In genomic region chr1:214808845-214809460, GRCh38 we compare ENCODE assay signal across 11 cellular contexts.
A peak's percentile ranks its signal among the peaks of the same experiment; 100 is the strongest.
DNase-seq lines count a peak whose midpoint lies in the region; ATAC-seq and TF ChIP-seq lines count a peak whose summit lies in the region.
"Had no signal": no experiment of that assay in that cellular context is flagged by ENCODE, and none has a peak within 500 bp of the region (broad histone marks: within the 10 kb centered on the region; RNA-seq: fewer than 3 reads in every experiment).

No MANE protein-coding gene starts in this region.

- peaks cover 1% of the 10 kb centered on the region; the same call in 1 of the 2 replicates for H3K4me1 ChIP-seq in IMR-90 (ENCODE audit: control insufficient read depth, insufficient read depth, low read length)
- H3K4me1 ChIP-seq in effector memory CD4-positive, alpha-beta T cell (ENCODE audit: control insufficient read depth, insufficient read depth, low read length, poor library complexity, severe bottlenecking): no peaks in the 10 kb centered on the region
- H3K4me1 ChIP-seq: stomach had no signal

- H2AK5ac ChIP-seq in IMR-90 (ENCODE audit: low read depth, low read length): no peak overlapping the region

- TF ChIP-seq RAD21 in IMR-90 (IDR thresholded peaks at IDR 0.05; ENCODE audit: low read length): peak; percentile 80

- peak overlapping the region; percentile 63; the same call in 1 of the 2 replicates for H2BK120ac ChIP-seq in IMR-90 (ENCODE audit: low read depth, low read length)

- WGBS in IMR-90 (ENCODE audit: extremely low coverage in 2 of 2, insufficient read length in 1 of 2), 2 experiments: no CpG with 5 or more reads among the region's 3 CpGs

- H3K9me3 ChIP-seq in IMR-90 (ENCODE audit: control insufficient read depth, insufficient read depth, low read length): peaks cover 5% of the 10 kb centered on the region; the same call in 1 of the 2 replicates
- H3K9me3 ChIP-seq in effector memory CD4-positive, alpha-beta T cell (ENCODE audit: control insufficient read depth, low read length): no peaks in the 10 kb centered on the region
- H3K9me3 ChIP-seq: ovary had no signal

- H2BK5ac ChIP-seq in IMR-90 (ENCODE audit: low read depth, low read length, poor library complexity, severe bottlenecking): peak overlapping the region; percentile 31

- H2AFZ ChIP-seq in IMR-90 (replicated peaks; ENCODE audit: low read length, poor library complexity): no peak overlapping the region

- no peaks in the 10 kb centered on the region for H3K9me1 ChIP-seq in IMR-90 (ENCODE audit: insufficient read depth, low read length)

- no peaks in the 10 kb centered on the region for H4K20me1 ChIP-seq in IMR-90 (ENCODE audit: insufficient read depth, low read length)

- no peak overlapping the region for H3K9ac ChIP-seq in IMR-90 (ENCODE audit: low read depth, low read length)

- H3K56ac ChIP-seq in IMR-90 (ENCODE audit: extremely low read depth, insufficient read depth, low read length): no peak overlapping the region

- H3K14ac ChIP-seq in IMR-90 (replicated peaks; ENCODE audit: low read depth, low read length): peak overlapping the region; percentile 72

- H3K4me2 ChIP-seq in IMR-90 (ENCODE audit: low read depth, low read length): no peak overlapping the region

- H4K5ac ChIP-seq in IMR-90 (ENCODE audit: low read depth, low read length): peak overlapping the region; percentile 49; the same call in 1 of the 2 replicates

- no peaks in the 10 kb centered on the region for H3K79me1 ChIP-seq in IMR-90 (ENCODE audit: low read depth in 1 of 2, low read length in 2 of 2)

- no TSS peak for BruUV-seq in IMR-90 (replicated peaks; lab: Mats Ljungman, UMichigan)

- no peak overlapping the region; the same call in 1 of the 3 replicates for H2BK15ac ChIP-seq in IMR-90 (ENCODE audit: low read depth, low read length)

- peak; percentile 65 for DNase-seq in DMS53 (lab: John Stamatoyannopoulos, UW)
- DNase-seq in IMR-90: peak; percentile 62
- DNase-seq in T1000 (lab: John Stamatoyannopoulos, UW): peak; percentile 7
- DNase-seq in left kidney (ENCODE audit: low read depth, low spot score): peak; percentile 21
- DNase-seq in effector memory CD4-positive, alpha-beta T cell: no peak
- DNase-seq: effector CD8-positive, alpha-beta T cell; ovary; stomach had no signal

- CTCF ChIA-PET in IMR-90 (lab: Yijun Ruan, JAX): interaction anchor here (0.6 to 2.2 kb wide), 9 partner anchors 46 to 715 kb away, joined by 3 to 9 read pairs (median 4); no protein-coding TSS in a partner anchor

- no peak overlapping the region for H3K4me3 ChIP-seq in IMR-90 (ENCODE audit: insufficient read depth, low read depth, low read length)
- H3K4me3 ChIP-seq in effector memory CD4-positive, alpha-beta T cell (ENCODE audit: insufficient read depth, low read depth, low read length, poor library complexity, severe bottlenecking): no peak overlapping the region
- H3K4me3 ChIP-seq: ovary, stomach had no signal

- TF ChIP-seq POLR2A in IMR-90 (IDR thresholded peaks at IDR 0.05; ENCODE audit: low read depth, low read length): no peak

- in situ Hi-C loops in IMR-90 (cut with MboI; ENCODE audit: low sequenced_read_pairs): no loop called here

- peak overlapping the region; percentile 50; the same call in 1 of the 2 replicates for H2BK20ac ChIP-seq in IMR-90 (ENCODE audit: low read depth, low read length)

- no peaks in the 10 kb centered on the region for H3K36me3 ChIP-seq in IMR-90 (ENCODE audit: control insufficient read depth, insufficient read depth, low read length)
- H3K36me3 ChIP-seq in effector memory CD4-positive, alpha-beta T cell (ENCODE audit: control insufficient read depth, insufficient read depth, low read length): no peaks in the 10 kb centered on the region
- H3K36me3 ChIP-seq: ovary, stomach had no signal

- H3K18ac ChIP-seq in IMR-90 (ENCODE audit: low read depth, low read length): peak overlapping the region; percentile 37; the same call in 1 of the 2 replicates

- H3K23ac ChIP-seq in IMR-90 (ENCODE audit: low read depth, low read length): no peak overlapping the region

- H3K4ac ChIP-seq in IMR-90 (ENCODE audit: low read depth, low read length): peak overlapping the region; percentile 55; the same call in 1 of the 2 replicates

- dilution Hi-C loops in IMR-90 (cut with HindIII; ENCODE audit: low sequenced_read_pairs, unreplicated experiment): no loop called here

- peak overlapping the region in 1 of 2 experiments; percentile 62; a peak in 2 of 4 replicates for H4K8ac ChIP-seq in IMR-90 (ENCODE audit: low read depth in 2 of 2, low read length in 2 of 2)

- POLR2A ChIA-PET in IMR-90 (lab: Charles Lee; ENCODE audit: unreplicated experiment): no interaction called here

- no peak overlapping the region for H2AK9ac ChIP-seq in IMR-90 (replicated peaks; ENCODE audit: low read depth, low read length, poor library complexity)

- ATAC-seq in IMR-90 (ENCODE audit: low read depth) (peak; percentile 74), GM19035 (IDR thresholded peaks at IDR 0.05; ENCODE audit: unreplicated experiment) (no peak), GM21723 (IDR thresholded peaks at IDR 0.05; ENCODE audit: unreplicated experiment) (no peak), HG03025 (IDR thresholded peaks at IDR 0.05; ENCODE audit: low FRiP score, unreplicated experiment) (no peak)

- no peaks in the 10 kb centered on the region for H3K27me3 ChIP-seq in IMR-90 (ENCODE audit: control insufficient read depth, insufficient read depth, low read length)
- H3K27me3 ChIP-seq in effector memory CD4-positive, alpha-beta T cell (replicated peaks; ENCODE audit: control insufficient read depth, insufficient read depth, low read length, poor library complexity, severe bottlenecking): no peaks in the 10 kb centered on the region
- H3K27me3 ChIP-seq: ovary, stomach had no signal

- no peak overlapping the region for H3K27ac ChIP-seq in IMR-90 (ENCODE audit: insufficient read depth, low read length)
- H3K27ac ChIP-seq in effector memory CD4-positive, alpha-beta T cell (ENCODE audit: insufficient read depth, low read length, poor library complexity, severe bottlenecking): no peak overlapping the region
- H3K27ac ChIP-seq: ovary, stomach had no signal

- intact Hi-C loops in IMR-90 (cut with micrococcal nuclease): loop anchor here (1.0 to 5.0 kb wide), 4 partner anchors 147 to 714 kb away; partner anchors contain the start of gene KCNK2

- TF ChIP-seq CTCF in IMR-90 (conservative IDR thresholded peaks at IDR 0.05; ENCODE audit: low read depth, low read length): peak; percentile 57

- H4K91ac ChIP-seq in IMR-90 (ENCODE audit: insufficient read depth, low read depth, low read length): peak overlapping the region; percentile 38; the same call in 1 of the 2 replicates

TF ChIP-seq in IMR-90, 13 proteins besides CTCF, POLR2A, EP300 and RAD21:
- TF ChIP-seq, protein P1, sequence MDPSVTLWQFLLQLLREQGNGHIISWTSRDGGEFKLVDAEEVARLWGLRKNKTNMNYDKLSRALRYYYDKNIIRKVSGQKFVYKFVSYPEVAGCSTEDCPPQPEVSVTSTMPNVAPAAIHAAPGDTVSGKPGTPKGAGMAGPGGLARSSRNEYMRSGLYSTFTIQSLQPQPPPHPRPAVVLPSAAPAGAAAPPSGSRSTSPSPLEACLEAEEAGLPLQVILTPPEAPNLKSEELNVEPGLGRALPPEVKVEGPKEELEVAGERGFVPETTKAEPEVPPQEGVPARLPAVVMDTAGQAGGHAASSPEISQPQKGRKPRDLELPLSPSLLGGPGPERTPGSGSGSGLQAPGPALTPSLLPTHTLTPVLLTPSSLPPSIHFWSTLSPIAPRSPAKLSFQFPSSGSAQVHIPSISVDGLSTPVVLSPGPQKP (IDR thresholded peaks at IDR 0.05; ENCODE audit: borderline replicate concordance, low read depth, low read length): no peak
- TF ChIP-seq MAFK (IDR thresholded peaks at IDR 0.05; ENCODE audit: low read depth, low read length) (no peak), RFX5 (IDR thresholded peaks at IDR 0.05; ENCODE audit: low read depth, low read length) (no peak), RCOR1 (IDR thresholded peaks at IDR 0.05; ENCODE audit: insufficient replicate concordance, low read length) (no peak), MXI1 (IDR thresholded peaks at IDR 0.05; ENCODE audit: borderline replicate concordance, low read depth, low read length) (no peak), SMC3 (IDR thresholded peaks at IDR 0.05; ENCODE audit: low read depth, low read length) (peak; percentile 60), MAZ (IDR thresholded peaks at IDR 0.05; ENCODE audit: borderline replicate concordance, low read depth, low read length) (no peak), CHD1 (IDR thresholded peaks at IDR 0.05; ENCODE audit: low read depth, low read length) (no peak), BHLHE40 (IDR thresholded peaks at IDR 0.05; ENCODE audit: low read depth, low read length) (no peak)

Comparison
In these comparisons a context has a peak if more than half of its experiments do, and no peak if none do; other contexts are left out.
1. DNase-seq: peak in DMS53 (single experiment), IMR-90 (single experiment), T1000 (single experiment) and left kidney (single experiment); none in effector memory CD4-positive, alpha-beta T cell (0 of 3).